Comparison of ENCODE assay signal across 23 cellular contexts in genomic region chr10:28552775-28553174, GRCh38. TPM values are rescaled to one million over a fixed set of nuclear protein-coding genes. Genes with fewer than 3 reads are reported as not detected.
DNase-seq lines count a peak whose midpoint lies in the region; ATAC-seq and TF ChIP-seq lines count a peak whose summit lies in the region.
"Had no signal": no experiment of that assay in that cellular context is flagged by ENCODE, and none has a peak within 500 bp of the region (broad histone marks: within the 10 kb centered on the region; RNA-seq: fewer than 3 reads in every experiment).

No MANE protein-coding gene starts in this region.

- H3K4me1 Mint-ChIP-seq in activated naive CD4-positive, alpha-beta T cell treated with anti-CD3 and anti-CD28 coated beads, Interleukin-2, amount 50 U/mL, for 24 hours: peaks cover 94% of the 10 kb centered on the region
- H3K4me1 Mint-ChIP-seq in HFFc6 (ENCODE audit: low read depth) (peaks cover 71% of the 10 kb centered on the region), immature natural killer cell (peaks cover 96 to 98% of the 10 kb centered on the region in 2 donors), nephron progenitor cell (peaks cover 60% of the 10 kb centered on the region)

- H3K4me1 ChIP-seq in Peyer's patch: peaks cover 0 to 16% (median 0%) of the 10 kb centered on the region in 4 donors

- H3K36me3 Mint-ChIP-seq in activated naive CD4-positive, alpha-beta T cell treated with anti-CD3 and anti-CD28 coated beads, Interleukin-2, amount 50 U/mL, for 24 hours: peaks cover 24% of the 10 kb centered on the region
- H3K36me3 Mint-ChIP-seq in HFFc6 (ENCODE audit: low read depth) (peaks cover 59% of the 10 kb centered on the region), immature natural killer cell (peaks cover 10 to 38% (median 10%) of the 10 kb centered on the region in 3 donors), nephron progenitor cell (ENCODE audit: low read depth) (peaks cover 88% of the 10 kb centered on the region)

- TF ChIP-seq POLR2A in Peyer's patch (IDR thresholded peaks at IDR 0.05): no peak

- peak overlapping the region; percentile 47 for H3K27ac Mint-ChIP-seq in activated naive CD4-positive, alpha-beta T cell treated with anti-CD3 and anti-CD28 coated beads, Interleukin-2, amount 50 U/mL, for 24 hours
- H3K27ac Mint-ChIP-seq in HFFc6 (peak overlapping the region; percentile 37), immature natural killer cell (peak overlapping the region; percentile 0 to 73 (median 61)), nephron progenitor cell (peak overlapping the region; percentile 47)
- H3K27ac Mint-ChIP-seq: dendritic cell treated with granulocyte-macrophage colony-stimulating factor and Interleukin-4, amounts not matched to agents 40 ng/mL and 50 ng/mL, for 4 days; stimulated activated memory B cell treated with anti-CD40 and anti-IgM and Interleukin-4, amounts not matched to agents 10 μg/mL and 1 μg/mL and 100 μg/mL, for 72 hours had no signal

- ATAC-seq in HG03095 (IDR thresholded peaks at IDR 0.05; ENCODE audit: unreplicated experiment): no peak
- ATAC-seq: stimulated activated memory B cell treated with anti-CD40 and anti-IgM and Interleukin-4, amounts not matched to agents 10 μg/mL and 1 μg/mL and 100 μg/mL, for 72 hours had no signal

- no peaks in the 10 kb centered on the region for H3K27me3 ChIP-seq in Peyer's patch
- H3K27me3 ChIP-seq: pancreas, right atrium auricular region had no signal

- DNase-seq in activated naive CD4-positive, alpha-beta T cell (lab: John Stamatoyannopoulos, UW): no peak
- DNase-seq in HFFc6 (no peak), immature natural killer cell (no peak), nephron progenitor cell (no peak), Peyer's patch (no peak), NCI-H1436 (lab: John Stamatoyannopoulos, UW) (no peak)
- DNase-seq: activated CD8-positive, alpha-beta memory T cell treated with anti-CD3 and anti-CD28 coated beads, Interleukin-2, amount 50 U/mL, for 4 hours; activated gamma-delta T cell; AML-193; amygdala; kidney glomerular epithelial cell; NCI-H1694; NCI-H2171 treated with DMSO at 0.1 percent for 48 hours; NCI-H524; pancreas; stimulated activated CD4-positive, alpha-beta T cell treated with anti-CD3 and anti-CD28 coated beads, Interleukin-4, amount 100 ng/mL, for 1 hour had no signal

- H3K27ac ChIP-seq in Peyer's patch: no peak overlapping the region
- H3K27ac ChIP-seq: KMS-11, pancreas, right atrium auricular region, SK-N-MC had no signal

- H3K36me3 ChIP-seq in Peyer's patch: peaks cover 0 to 17% (median 0%) of the 10 kb centered on the region in 3 donors
- H3K36me3 ChIP-seq: pancreas had no signal

- H3K9me3 ChIP-seq in Peyer's patch: no peaks in the 10 kb centered on the region
- H3K9me3 ChIP-seq: pancreas, right atrium auricular region had no signal

- no peak overlapping the region for H3K4me3 ChIP-seq in Peyer's patch
- H3K4me3 ChIP-seq: pancreas, right atrium auricular region, SK-N-MC had no signal

- no peak for TF ChIP-seq CTCF in HFFc6 (IDR thresholded peaks at IDR 0.05)
- TF ChIP-seq CTCF in nephron progenitor cell (IDR thresholded peaks at IDR 0.05): no peak
- no peak for TF ChIP-seq CTCF in Peyer's patch (IDR thresholded peaks at IDR 0.05)

- no peaks in the 10 kb centered on the region for H3K9me3 Mint-ChIP-seq in activated naive CD4-positive, alpha-beta T cell treated with anti-CD3 and anti-CD28 coated beads, Interleukin-2, amount 50 U/mL, for 24 hours
- H3K9me3 Mint-ChIP-seq in HFFc6 (no peaks in the 10 kb centered on the region), immature natural killer cell (no peaks in the 10 kb centered on the region), nephron progenitor cell (no peaks in the 10 kb centered on the region)
- H3K9me3 Mint-ChIP-seq: dendritic cell treated with granulocyte-macrophage colony-stimulating factor and Interleukin-4, amounts not matched to agents 40 ng/mL and 50 ng/mL, for 4 days; stimulated activated memory B cell treated with anti-CD40 and anti-IgM and Interleukin-4, amounts not matched to agents 10 μg/mL and 1 μg/mL and 100 μg/mL, for 72 hours had no signal

- H3K4me3 Mint-ChIP-seq in activated naive CD4-positive, alpha-beta T cell treated with anti-CD3 and anti-CD28 coated beads, Interleukin-2, amount 50 U/mL, for 24 hours: no peak overlapping the region
- no peak overlapping the region for H3K4me3 Mint-ChIP-seq in HFFc6
- H3K4me3 Mint-ChIP-seq in immature natural killer cell: peak overlapping the region; percentile 8 to 59 (median 37)
- no peak overlapping the region for H3K4me3 Mint-ChIP-seq in nephron progenitor cell
- H3K4me3 Mint-ChIP-seq: dendritic cell treated with granulocyte-macrophage colony-stimulating factor and Interleukin-4, amounts not matched to agents 40 ng/mL and 50 ng/mL, for 4 days; stimulated activated memory B cell treated with anti-CD40 and anti-IgM and Interleukin-4, amounts not matched to agents 10 μg/mL and 1 μg/mL and 100 μg/mL, for 72 hours had no signal

- no peaks in the 10 kb centered on the region for H3K27me3 Mint-ChIP-seq in activated naive CD4-positive, alpha-beta T cell treated with anti-CD3 and anti-CD28 coated beads, Interleukin-2, amount 50 U/mL, for 24 hours
- H3K27me3 Mint-ChIP-seq in HFFc6 (ENCODE audit: insufficient read depth) (no peaks in the 10 kb centered on the region), immature natural killer cell (ENCODE audit: low read depth in 3 of 3) (peaks cover 0 to 2% (median 0%) of the 10 kb centered on the region in 3 donors), nephron progenitor cell (ENCODE audit: low read depth, poor library complexity) (no peaks in the 10 kb centered on the region)
- H3K27me3 Mint-ChIP-seq: dendritic cell treated with granulocyte-macrophage colony-stimulating factor and Interleukin-4, amounts not matched to agents 40 ng/mL and 50 ng/mL, for 4 days; stimulated activated memory B cell treated with anti-CD40 and anti-IgM and Interleukin-4, amounts not matched to agents 10 μg/mL and 1 μg/mL and 100 μg/mL, for 72 hours had no signal

RNA-seq across cellular contexts. Expression of gene WAC, which starts 19.9 kb away (rescaled TPM):
- 10 to 100 TPM; 67.2 to 81.5 (median 74.3) TPM for total RNA-seq in HFFc6 (2021; fragmentation: NEBNext Ultra II Directional; extraction: Animal tissue kit (Norgen Biotek cat#: 25700))
- 100 to 1,000 TPM in 1 of 3 donors, 10 to 100 TPM in 2; 55.8 to 105 (median 62.7) TPM for polyA plus RNA-seq in immature natural killer cell
- total RNA-seq in Peyer's patch: 100 to 1,000 TPM in 2 of 4 donors, 10 to 100 TPM in 2; 72.7 to 145 (median 96.4) TPM

Comparison
In these comparisons a context has a peak if more than half of its experiments do, and no peak if none do; other contexts are left out.
1. H3K4me3 Mint-ChIP-seq: peak in immature natural killer cell (5 of 5); none in activated naive CD4-positive, alpha-beta T cell treated with anti-CD3 and anti-CD28 coated beads, Interleukin-2, amount 50 U/mL, for 24 hours (single experiment), HFFc6 (single experiment) and nephron progenitor cell (single experiment).
2. Peak in every context shown above with its lines, with median percentiles within 50 percentile points of each other: H3K27ac Mint-ChIP-seq.